Comparison of ENCODE assay signal across 8 cellular contexts in genomic region chr11:910044-910588, GRCh38. TPM values are rescaled to one million over a fixed set of nuclear protein-coding genes. Genes with fewer than 3 reads are reported as not detected.
DNase-seq lines count a peak whose midpoint lies in the region; ATAC-seq and TF ChIP-seq lines count a peak whose summit lies in the region.

No MANE protein-coding gene starts in this region.

- no peak overlapping the region for H3K27ac Mint-ChIP-seq in neural progenitor cell

- peak overlapping the region; percentile 91 for H2AFZ ChIP-seq in neural progenitor cell (replicated peaks)

- peaks cover 11% of the 10 kb centered on the region for H3F3A ChIP-seq in neural progenitor cell (ENCODE audit: low read depth)

- H3K4me2 ChIP-seq in neural progenitor cell, result peak overlapping the region; percentile 90

- H3K4me1 ChIP-seq in endocrine pancreas (ENCODE audit: control insufficient read depth, insufficient read depth, low read length) (no peaks in the 10 kb centered on the region), neural progenitor cell (peaks cover 14% of the 10 kb centered on the region)

- no peaks in the 10 kb centered on the region for H3K27me3 ChIP-seq in endocrine pancreas (ENCODE audit: control insufficient read depth, insufficient read depth, low read length)
- H3K27me3 ChIP-seq in neural progenitor cell, result no peaks in the 10 kb centered on the region

- peak overlapping the region; percentile 94 for H3K4me3 Mint-ChIP-seq in neural progenitor cell

- H3K36me3 ChIP-seq in endocrine pancreas (ENCODE audit: control insufficient read depth, insufficient read depth, low read length), result no peaks in the 10 kb centered on the region
- no peaks in the 10 kb centered on the region for H3K36me3 ChIP-seq in neural progenitor cell

- TF ChIP-seq CTCF in neural progenitor cell (IDR thresholded peaks at IDR 0.05), result no peak

- H3K27me3 Mint-ChIP-seq in neural progenitor cell (ENCODE audit: insufficient read depth, low read depth), result peaks cover 2% of the 10 kb centered on the region

- peaks cover 6% of the 10 kb centered on the region for H3K36me3 Mint-ChIP-seq in neural progenitor cell

- no peaks in the 10 kb centered on the region for H3K9me3 Mint-ChIP-seq in neural progenitor cell

- ATAC-seq in GM21825 (IDR thresholded peaks at IDR 0.05; ENCODE audit: unreplicated experiment), result peak; percentile 22

- DNase-seq in AG20443 (ENCODE audit: low spot score), result peak; percentile 42
- peak; percentile 34 for DNase-seq in RPMI8226
- no peak for DNase-seq in neural progenitor cell (ENCODE audit: low spot score)
- DNase-seq in AML-193 (lab: John Stamatoyannopoulos, UW), result no peak
- DNase-seq in NCI-H128 (lab: John Stamatoyannopoulos, UW; ENCODE audit: unreplicated experiment), result no peak
- DNase-seq in stimulated activated CD4-positive, alpha-beta T cell treated with anti-CD3 and anti-CD28 coated beads, Interleukin-2, amount 100 ng/mL, for 48 hours, result no peak

- no peaks in the 10 kb centered on the region for H3K9me3 ChIP-seq in endocrine pancreas (ENCODE audit: control insufficient read depth, low read length)
- H3K9me3 ChIP-seq in neural progenitor cell (ENCODE audit: low read depth), result no peaks in the 10 kb centered on the region

- peaks cover 11% of the 10 kb centered on the region for H4K20me1 ChIP-seq in neural progenitor cell (ENCODE audit: low read depth)

- H3K27ac ChIP-seq in neural progenitor cell, result no peak overlapping the region

- H3K4me3 ChIP-seq in endocrine pancreas (ENCODE audit: control insufficient read depth, insufficient read depth, low read length), result no peak overlapping the region
- H3K4me3 ChIP-seq in neural progenitor cell, result peak overlapping the region; percentile 99

- H3K79me2 ChIP-seq in neural progenitor cell (ENCODE audit: low read depth), result peaks cover 29% of the 10 kb centered on the region

- peak overlapping the region; percentile 22 for H3K9ac ChIP-seq in endocrine pancreas (ENCODE audit: control insufficient read depth, insufficient read depth, low read length)
- peak overlapping the region; percentile 87 for H3K9ac ChIP-seq in neural progenitor cell

- H3K4me1 Mint-ChIP-seq in neural progenitor cell, result peaks cover 18% of the 10 kb centered on the region

RNA-seq across cellular contexts. Expression of gene CHID1, which starts 0.5 kb away (rescaled TPM):
- 56.6 and 62.9 TPM in 2 replicates for total RNA-seq in neural progenitor cell (ENCODE audit: low replicate concordance)

RNA-seq across cellular contexts. Expression of gene AP2A2, which starts 15.6 kb away (rescaled TPM):
- total RNA-seq in neural progenitor cell (ENCODE audit: low replicate concordance), result 50.4 and 67.5 TPM in 2 replicates

Comparison
In these comparisons a context has a peak if more than half of its experiments do, and no peak if none do; other contexts are left out.
1. DNase-seq: peak in AG20443 (single experiment) and RPMI8226 (single experiment); none in neural progenitor cell (single experiment), AML-193 (0 of 2), NCI-H128 (single experiment) and stimulated activated CD4-positive, alpha-beta T cell treated with anti-CD3 and anti-CD28 coated beads, Interleukin-2, amount 100 ng/mL, for 48 hours (0 of 2).